In the genomic region with DNA sequence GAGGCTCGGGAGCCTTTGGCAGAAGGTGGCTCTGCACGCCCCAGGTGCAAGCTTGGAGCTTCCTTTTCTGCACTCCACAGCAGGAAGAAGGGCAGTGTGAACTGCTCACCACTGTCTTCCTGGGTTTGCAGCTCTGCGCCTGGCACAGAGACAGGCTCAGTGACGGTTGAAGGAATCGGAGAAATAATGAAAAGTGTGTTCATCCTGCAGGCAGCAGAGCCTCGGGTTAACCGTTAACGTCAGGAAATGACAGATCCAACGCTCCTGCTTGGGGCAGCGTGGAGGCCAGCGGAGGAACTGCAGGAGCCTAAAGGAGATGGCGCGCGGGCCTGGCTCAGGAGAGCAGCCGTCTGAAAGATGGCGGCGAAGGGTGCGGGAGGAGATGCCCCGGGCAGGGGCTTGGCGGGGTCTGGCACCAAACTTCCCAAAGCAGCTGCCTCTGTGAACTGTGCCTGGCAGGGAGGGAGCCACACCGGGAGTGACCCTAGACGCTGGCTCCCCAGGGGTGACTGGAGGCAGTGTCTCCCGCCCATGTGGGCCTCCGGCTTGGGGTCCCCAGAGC, we compare ENCODE assay signal across 11 cellular contexts. TPM values are rescaled to one million over a fixed set of nuclear protein-coding genes. Genes with fewer than 3 reads are reported as not detected.
DNase-seq lines count a peak whose midpoint lies in the region; ATAC-seq, FAIRE-seq and TF ChIP-seq lines count a peak whose summit lies in the region.
"Had no signal": no experiment of that assay in that cellular context is flagged by ENCODE, and none has a peak within 500 bp of the region (broad histone marks: within the 10 kb centered on the region; RNA-seq: fewer than 3 reads in every experiment).

No MANE protein-coding gene starts in this region.

- intact Hi-C loops in Right ventricle myocardium superior (cut with DNase I): no loop called here
- intact Hi-C loops in heart right ventricle (cut with DNase I): no loop called here
- intact Hi-C loops in left ventricle myocardium superior (cut with micrococcal nuclease): no loop called here
- intact Hi-C loops in upper lobe of right lung (cut with DNase I): no loop called here

- peak in 1 of 9 donors; percentile 33 for TF ChIP-seq CTCF in heart right ventricle (IDR thresholded peaks at IDR 0.05)
- TF ChIP-seq CTCF in upper lobe of right lung (IDR thresholded peaks at IDR 0.05): no peak

- H3K4me3 ChIP-seq in heart right ventricle (no peak overlapping the region), upper lobe of right lung (no peak overlapping the region)
- H3K4me3 ChIP-seq: dorsolateral prefrontal cortex had no signal

- H3K27ac ChIP-seq in heart right ventricle: no peak overlapping the region
- H3K27ac ChIP-seq in upper lobe of right lung: no peak overlapping the region
- H3K27ac ChIP-seq: dorsolateral prefrontal cortex had no signal

- peaks cover 0 to 75% (median 69%) of the 10 kb centered on the region in 7 donors for H3K27me3 ChIP-seq in heart right ventricle
- peaks cover 59% of the 10 kb centered on the region for H3K27me3 ChIP-seq in upper lobe of right lung

- peaks cover 2% of the 10 kb centered on the region for H3K36me3 Mint-ChIP-seq in T-helper 17 cell (ENCODE audit: low read depth)

- peaks cover 0 to 8% (median 0%) of the 10 kb centered on the region in 9 donors for H3K4me1 ChIP-seq in heart right ventricle
- peaks cover 5% of the 10 kb centered on the region for H3K4me1 ChIP-seq in upper lobe of right lung

- DNase-seq in Right ventricle myocardium superior: peak; percentile 37
- no peak for DNase-seq in heart right ventricle
- DNase-seq in T-helper 17 cell: no peak
- peak; percentile 21 for DNase-seq in left ventricle myocardium superior
- peak; percentile 51 for DNase-seq in upper lobe of right lung
- no peak for DNase-seq in GM19239 (ENCODE audit: insufficient read length, low spot score)
- DNase-seq in OCI-M2 (lab: John Stamatoyannopoulos, UW; ENCODE audit: unreplicated experiment): no peak
- no peak for DNase-seq in cerebellar nuclear complex (lab: John Stamatoyannopoulos, UW)
- DNase-seq: activated B cell treated with CpG ODN at 0.5 μM for 24 hours, NCI-H1105 treated with DMSO at 0.1 percent for 48 hours had no signal

- no peaks in the 10 kb centered on the region for H3K9me3 ChIP-seq in heart right ventricle
- no peaks in the 10 kb centered on the region for H3K9me3 ChIP-seq in T-helper 17 cell (ENCODE audit: control insufficient read depth, low read length, poor library complexity, severe bottlenecking)
- no peaks in the 10 kb centered on the region for H3K9me3 ChIP-seq in upper lobe of right lung

- H3K36me3 ChIP-seq in heart right ventricle: peaks cover 0 to 7% (median 0%) of the 10 kb centered on the region in 9 donors
- no peaks in the 10 kb centered on the region for H3K36me3 ChIP-seq in upper lobe of right lung

- H3K4me1 Mint-ChIP-seq in T-helper 17 cell: peaks cover 13% of the 10 kb centered on the region
- H3K4me1 Mint-ChIP-seq: activated B cell treated with CpG ODN at 0.5 μM for 24 hours had no signal

- peak overlapping the region; percentile 43 for H3K27ac Mint-ChIP-seq in T-helper 17 cell
- H3K27ac Mint-ChIP-seq: activated B cell treated with CpG ODN at 0.5 μM for 24 hours had no signal

- WGBS in heart right ventricle, 2 donors: 45 to 53% methylated on average over 24 of the region's 24 CpGs

- peaks cover 50% of the 10 kb centered on the region for H3K27me3 Mint-ChIP-seq in T-helper 17 cell

- no peak overlapping the region for H3K4me3 Mint-ChIP-seq in T-helper 17 cell
- H3K4me3 Mint-ChIP-seq: activated B cell treated with CpG ODN at 0.5 μM for 24 hours had no signal

- FAIRE-seq in GM19239 (lab: Jason Lieb, UNC): no peak

- ATAC-seq in Right ventricle myocardium superior (ENCODE audit: poor library complexity): no peak
- no peak for ATAC-seq in heart right ventricle
- ATAC-seq in T-helper 17 cell: peak; percentile 35
- no peak for ATAC-seq in left ventricle myocardium superior
- ATAC-seq in upper lobe of right lung: no peak

RNA-seq across cellular contexts. Expression of a gene that starts 10.9 kb away (rescaled TPM):
- total RNA-seq in Right ventricle myocardium superior (1.5 TPM), heart right ventricle (1 to 10 TPM in 8 of 10 donors, under 1 TPM in 2; 0.87 to 2.2 (median 1.2) TPM), T-helper 17 cell (not detected), left ventricle myocardium superior (2.1 TPM), upper lobe of right lung (6.0 TPM)
- 1 to 10 TPM; 1.5 to 2.4 TPM for polyA plus RNA-seq in heart right ventricle
- total RNA-seq: activated B cell treated with CpG ODN at 0.5 μM for 24 hours had no signal

RNA-seq across cellular contexts. Expression of a gene that starts 46.2 kb away (rescaled TPM):
- 42.8 TPM for total RNA-seq in Right ventricle myocardium superior
- 10 to 100 TPM; 38.3 to 52.5 (median 42.6) TPM for total RNA-seq in heart right ventricle
- polyA plus RNA-seq in heart right ventricle: 10 to 100 TPM; 62.5 to 64.8 TPM
- total RNA-seq in T-helper 17 cell: 10 to 100 TPM; 45.2 to 51.7 TPM
- 46.8 TPM for total RNA-seq in left ventricle myocardium superior
- total RNA-seq in upper lobe of right lung: 54.5 TPM

RNA-seq across cellular contexts. Expression of a gene that starts 47.6 kb away (rescaled TPM):
- total RNA-seq in Right ventricle myocardium superior: 5.6 TPM
- 1 to 10 TPM; 1.3 to 6.6 (median 3.2) TPM for total RNA-seq in heart right ventricle
- polyA plus RNA-seq in heart right ventricle: 10 to 100 TPM in 1 of 2 donors, 1 to 10 TPM in 1; 7.7 to 10.2 TPM
- 10 to 100 TPM; 16.1 to 16.6 TPM for total RNA-seq in T-helper 17 cell
- 6.6 TPM for total RNA-seq in left ventricle myocardium superior
- 17.0 TPM for total RNA-seq in upper lobe of right lung

RNA-seq across cellular contexts. Expression of a gene that starts 53.5 kb away (rescaled TPM):
- total RNA-seq in Right ventricle myocardium superior: not detected
- under 1 TPM in 2 of 10 donors, not detected in 8; 0.13 to 0.30 TPM for total RNA-seq in heart right ventricle
- under 1 TPM; 0.28 to 0.37 TPM for polyA plus RNA-seq in heart right ventricle
- 1 to 10 TPM; 3.4 to 4.3 TPM for total RNA-seq in T-helper 17 cell
- not detected for total RNA-seq in left ventricle myocardium superior
- total RNA-seq in upper lobe of right lung: 2.1 TPM

Comparison
In these comparisons a context has a peak if more than half of its experiments do, and no peak if none do; other contexts are left out.
1. DNase-seq: peak in Right ventricle myocardium superior (single experiment), left ventricle myocardium superior (single experiment) and upper lobe of right lung (single experiment); none in heart right ventricle (0 of 2), T-helper 17 cell (0 of 3), GM19239 (single experiment), OCI-M2 (single experiment) and cerebellar nuclear complex (0 of 2).